ENCODE assay signal across 8 cellular contexts in the genomic region with DNA sequence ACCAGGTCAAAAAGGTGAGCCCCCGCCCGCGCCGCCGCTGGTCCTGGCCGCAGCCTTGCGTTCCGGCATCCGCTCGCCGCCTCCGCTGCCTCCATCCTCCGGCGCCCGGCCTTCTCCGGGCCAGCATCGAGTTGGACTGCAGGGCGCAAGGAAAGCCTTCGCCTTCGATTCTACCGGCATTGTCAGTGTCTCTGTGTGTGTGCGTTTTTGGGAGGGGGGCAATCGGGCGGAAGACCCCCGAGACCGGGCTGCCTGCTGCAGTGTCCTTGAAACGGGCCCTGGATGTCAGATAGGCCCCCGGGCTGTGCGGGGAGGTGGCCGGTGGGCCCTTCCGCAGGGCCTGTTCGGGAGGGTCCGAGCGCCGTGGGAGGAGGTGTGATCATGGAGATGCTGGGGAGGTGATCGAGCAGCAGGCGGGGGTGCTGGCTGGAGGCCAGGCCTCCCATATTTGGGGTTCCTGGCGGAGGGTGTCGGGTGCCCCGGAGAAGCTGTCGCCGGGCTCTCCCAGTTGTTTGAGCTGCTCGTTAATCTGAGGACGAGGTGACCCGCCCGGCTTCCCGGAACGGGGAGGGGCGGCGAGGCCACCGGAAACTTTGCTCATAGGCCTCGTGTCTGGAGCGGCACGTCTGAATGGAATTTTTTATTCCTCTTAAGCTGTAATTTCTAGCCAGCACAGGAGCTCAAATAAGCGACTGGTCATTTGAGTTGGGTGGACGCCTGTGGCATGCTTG. TPM values are rescaled to one million over a fixed set of nuclear protein-coding genes. Genes with fewer than 3 reads are reported as not detected.
DNase-seq lines count a peak whose midpoint lies in the region; ATAC-seq and TF ChIP-seq lines count a peak whose summit lies in the region.

No MANE protein-coding gene starts in this region.

- DNase-seq in Peyer's patch, result peak; percentile 67 to 86 (median 74)
- DNase-seq in activated gamma-delta T cell treated with Interleukin-2 at 50 U/mL for 16 hours, result peak; percentile 68
- peak; percentile 64 for DNase-seq in foreskin melanocyte
- DNase-seq in ovary, result peak; percentile 48 to 80 (median 75)
- peak; percentile 89 to 92 for DNase-seq in tibial artery
- no peak for DNase-seq in MV-4-11 (lab: John Stamatoyannopoulos, UW)

- H3K27ac ChIP-seq in Peyer's patch (peak overlapping the region; percentile 88 to 97 (median 93)), ovary (peak overlapping the region; percentile 44 to 47), tibial artery (peak overlapping the region; percentile 91 to 95)

- H3K4me1 ChIP-seq in Peyer's patch, result peaks cover 0 to 30% (median 14%) of the 10 kb centered on the region in 4 donors
- peaks cover 10% of the 10 kb centered on the region for H3K4me1 ChIP-seq in ovary (ENCODE audit: insufficient read depth)
- peaks cover 4 to 56% (median 38%) of the 10 kb centered on the region in 4 donors for H3K4me1 ChIP-seq in tibial artery

- peak; percentile 64 for TF ChIP-seq EP300 in ovary (IDR thresholded peaks at IDR 0.05)

- TF ChIP-seq CTCF in Peyer's patch (IDR thresholded peaks at IDR 0.05), result no peak
- no peak for TF ChIP-seq CTCF in ovary (IDR thresholded peaks at IDR 0.05)
- no peak for TF ChIP-seq CTCF in tibial artery (IDR thresholded peaks at IDR 0.05)

- peak overlapping the region; percentile 76 to 95 (median 88) for H3K4me3 ChIP-seq in Peyer's patch
- peak overlapping the region; percentile 87 for H3K4me3 ChIP-seq in ovary
- peak overlapping the region; percentile 85 to 91 for H3K4me3 ChIP-seq in tibial artery

- WGBS in ovary, 3 donors, result 0 to 1% (median 1%) methylated on average over 36 to 56 of the region's 56 CpGs

- TF ChIP-seq POLR2A in Peyer's patch (IDR thresholded peaks at IDR 0.05), result peak in 1 of 2 donors; percentile 35
- TF ChIP-seq POLR2A in ovary (IDR thresholded peaks at IDR 0.05), result no peak

- H3K27me3 ChIP-seq in Peyer's patch (no peaks in the 10 kb centered on the region), ovary (no peaks in the 10 kb centered on the region), tibial artery (no peaks in the 10 kb centered on the region)

- ATAC-seq in GM18502 (IDR thresholded peaks at IDR 0.05; ENCODE audit: poor library complexity, unreplicated experiment), result peak; percentile 27
- ATAC-seq in HG02642 (IDR thresholded peaks at IDR 0.05; ENCODE audit: poor library complexity, unreplicated experiment), result peak; percentile 30

- H3K9me3 ChIP-seq in Peyer's patch (no peaks in the 10 kb centered on the region), ovary (no peaks in the 10 kb centered on the region), tibial artery (no peaks in the 10 kb centered on the region)

- intact Hi-C loops in ovary (cut with DNase I) (loop anchor here in 1 of 4 donors (10.0 kb wide), 1 partner anchor 66 kb away; no protein-coding TSS in a partner anchor), tibial artery (cut with DNase I; ENCODE audit: low total_unique reads) (loop anchor here (5.0 kb wide), 2 partner anchors 53 to 77 kb away; no protein-coding TSS in a partner anchor)

- H3K36me3 ChIP-seq in Peyer's patch, result no peaks in the 10 kb centered on the region
- H3K36me3 ChIP-seq in ovary, result no peaks in the 10 kb centered on the region
- no peaks in the 10 kb centered on the region for H3K36me3 ChIP-seq in tibial artery

RNA-seq across cellular contexts. Expression of gene HK1, which starts 40.9 kb away (rescaled TPM):
- total RNA-seq in Peyer's patch, result 10 to 100 TPM; 12.5 to 47.0 (median 12.6) TPM
- 10 to 100 TPM; 12.8 to 40.2 (median 35.8) TPM for total RNA-seq in ovary
- polyA plus RNA-seq in ovary, result 10 to 100 TPM; 19.9 to 63.1 TPM
